8 cellular contexts compared by ENCODE assay signal in genomic region chr12:76083761-76084276, GRCh38. TPM values are rescaled to one million over a fixed set of nuclear protein-coding genes. Genes with fewer than 3 reads are reported as not detected.
DNase-seq lines count a peak whose midpoint lies in the region; TF ChIP-seq lines count a peak whose summit lies in the region.

No MANE protein-coding gene starts in this region.

- H3K79me2 ChIP-seq in DOHH2 (ENCODE audit: control insufficient read depth, low read length) (peaks cover 57% of the 10 kb centered on the region), GM23248 (ENCODE audit: insufficient read depth) (peaks cover 55% of the 10 kb centered on the region)

- H3K9me2 ChIP-seq in DOHH2 (replicated peaks; ENCODE audit: control insufficient read depth, low read length) (no peaks in the 10 kb centered on the region), GM23248 (ENCODE audit: insufficient read depth) (no peaks in the 10 kb centered on the region)

- DNase-seq in GM23248 (peak; percentile 83), LHCN-M2 (ENCODE audit: low read depth) (peak; percentile 59), T-helper 2 cell (peak; percentile 69 to 86 (median 71)), amygdala (lab: John Stamatoyannopoulos, UW) (peak in 48 of 56 donors; percentile 4 to 77 (median 58)), right atrium auricular region (ENCODE audit: low spot score) (no peak), pulmonary artery endothelial cell (ENCODE audit: low read depth, low spot score) (peak; percentile 27), uterus (peak; percentile 62 to 69)

- H3K4me2 ChIP-seq in DOHH2 (ENCODE audit: low read length) = peak overlapping the region; percentile 93
- H3K4me2 ChIP-seq in GM23248 (ENCODE audit: unreplicated experiment) = peak overlapping the region; percentile 96

- H3K4me1 ChIP-seq in DOHH2 (ENCODE audit: control insufficient read depth, low read length) = peaks cover 62% of the 10 kb centered on the region
- H3K4me1 ChIP-seq in GM23248 (ENCODE audit: insufficient read depth) = peaks cover 30% of the 10 kb centered on the region
- peaks cover 0 to 30% of the 10 kb centered on the region in 2 donors for H3K4me1 ChIP-seq in right atrium auricular region
- peaks cover 0 to 6% of the 10 kb centered on the region in 2 donors for H3K4me1 ChIP-seq in uterus

- H3K4me3 ChIP-seq in DOHH2 (ENCODE audit: low read length) (peak overlapping the region; percentile 82), GM23248 (peak overlapping the region; percentile 80), right atrium auricular region (peak overlapping the region; percentile 87 to 93), uterus (peak overlapping the region; percentile 72 to 74)

- H2AFZ ChIP-seq in GM23248 = peak overlapping the region; percentile 89

- no peak for TF ChIP-seq POLR2A in uterus (IDR thresholded peaks at IDR 0.05)

- WGBS in GM23248 (ENCODE audit: low coverage in 1 of 2, low lambda C conversion rate in 2 of 2, missing lambda C conversion rate in 2 of 2), 2 experiments = 0 to 1% methylated on average over 17 to 39 of the region's 44 CpGs

- H3K9me3 ChIP-seq in DOHH2 (ENCODE audit: control insufficient read depth, insufficient read depth, low read length) (no peaks in the 10 kb centered on the region), GM23248 (ENCODE audit: low read depth) (no peaks in the 10 kb centered on the region), right atrium auricular region (peaks cover 2 to 5% of the 10 kb centered on the region in 2 donors), uterus (no peaks in the 10 kb centered on the region)

- H3K27ac ChIP-seq in DOHH2 (ENCODE audit: low read depth, low read length) (peak overlapping the region; percentile 81), GM23248 (peak overlapping the region; percentile 96), right atrium auricular region (peak overlapping the region; percentile 99 to 100), uterus (peak overlapping the region; percentile 91 to 98)

- TF ChIP-seq CTCF in DOHH2 (IDR thresholded peaks at IDR 0.05; ENCODE audit: low read depth, low read length, poor library complexity, severe bottlenecking) = no peak
- TF ChIP-seq CTCF in right atrium auricular region (IDR thresholded peaks at IDR 0.05) = no peak
- TF ChIP-seq CTCF in uterus (IDR thresholded peaks at IDR 0.05) = no peak

- intact Hi-C loops in uterus (cut with DNase I; ENCODE audit: low total_unique reads) = no loop called here

- in situ Hi-C loops in GM23248 (cut with MboI) = no loop called here

- H3K27me3 ChIP-seq in DOHH2 (ENCODE audit: control insufficient read depth, low read length) (no peaks in the 10 kb centered on the region), GM23248 (replicated peaks; ENCODE audit: insufficient read depth) (no peaks in the 10 kb centered on the region), right atrium auricular region (no peaks in the 10 kb centered on the region), uterus (no peaks in the 10 kb centered on the region)

- H3K36me3 ChIP-seq in DOHH2 (ENCODE audit: control insufficient read depth, low read length) = peaks cover 56% of the 10 kb centered on the region
- 0 out of 2 replicates have a peak, but pooled peaks cover 6% of the 10 kb centered on the region for H3K36me3 ChIP-seq in GM23248 (ENCODE audit: low read depth)
- H3K36me3 ChIP-seq in right atrium auricular region = no peaks in the 10 kb centered on the region
- no peaks in the 10 kb centered on the region for H3K36me3 ChIP-seq in uterus

- H4K20me1 ChIP-seq in DOHH2 (ENCODE audit: control insufficient read depth, insufficient read depth, low read depth, low read length) (peaks cover 47% of the 10 kb centered on the region), GM23248 (ENCODE audit: insufficient read depth) (peaks cover 27% of the 10 kb centered on the region; the same call in 1 of the 2 replicates)

- H3K9ac ChIP-seq in GM23248 = peak overlapping the region; percentile 97

- H3F3A ChIP-seq in DOHH2 (ENCODE audit: control insufficient read depth, insufficient read depth) = peaks cover 8% of the 10 kb centered on the region
- peaks cover 6% of the 10 kb centered on the region for H3F3A ChIP-seq in GM23248 (ENCODE audit: insufficient read depth)

RNA-seq across cellular contexts. Expression of gene NAP1L1, which starts 0.7 kb away (rescaled TPM):
- total RNA-seq in GM23248 (2014; rRNA removed; shearing (Covaris generic)) = 161 and 180 TPM in 2 replicates
- polyA plus RNA-seq in GM23248 (2016; fragmentation: Nextera tagmentation; extraction: Ambion mirVana) = 189 and 190 TPM in 2 replicates
- total RNA-seq in LHCN-M2 (2014; rRNA removed) (397 and 482 TPM in 2 replicates), right atrium auricular region (100 to 1,000 TPM; 255 to 332 TPM), pulmonary artery endothelial cell (324 and 354 TPM in 2 replicates), uterus (100 to 1,000 TPM; 175 to 544 (median 399) TPM)
- 734 TPM for polyA plus RNA-seq in LHCN-M2 (2012)

RNA-seq across cellular contexts. Expression of gene PHLDA1, which starts 52.2 kb away (rescaled TPM):
- total RNA-seq in GM23248 (2014; rRNA removed; shearing (Covaris generic)) = 35.7 and 36.7 TPM in 2 replicates
- 35.4 and 36.2 TPM in 2 replicates for polyA plus RNA-seq in GM23248 (2016; fragmentation: Nextera tagmentation; extraction: Ambion mirVana)
- total RNA-seq in LHCN-M2 (2014; rRNA removed) (191 TPM in 2 replicates), right atrium auricular region (10 to 100 TPM in 1 of 2 donors, 1 to 10 TPM in 1; 6.7 to 22.2 TPM), pulmonary artery endothelial cell (28.6 and 37.5 TPM in 2 replicates), uterus (10 to 100 TPM in 1 of 4 donors, 1 to 10 TPM in 2, under 1 TPM in 1; 0.59 to 34.8 (median 6.7) TPM)
- 32.0 TPM for polyA plus RNA-seq in LHCN-M2 (2012)
